In genomic region chr2:74529357-74530238, GRCh38 we compare ENCODE assay signal across 8 cellular contexts. TPM values are rescaled to one million over a fixed set of nuclear protein-coding genes. Genes with fewer than 3 reads are reported as not detected.
DNase-seq lines count a peak whose midpoint lies in the region; ATAC-seq lines count a peak whose summit lies in the region.

Gene AUP1 (minus strand): TSS chr2:74529706. CDS start chr2:74529629, 77 bp downstream.
Gene HTRA2 (plus strand): TSS chr2:74529933. CDS start chr2:74530007, 74 bp downstream.

- DNase-seq in NCI-H748 (lab: John Stamatoyannopoulos, UW; ENCODE audit: unreplicated experiment) = peak; percentile 98
- peak; percentile 81 for DNase-seq in activated CD4-positive, alpha-beta T cell treated with anti-CD3 and anti-CD28 coated beads, Interleukin-2, amount 50 U/mL, for 1 hour
- peak; percentile 99 for DNase-seq in dedifferentiated amniotic fluid mesenchymal stem cell (ENCODE audit: extremely low spot score)
- peak; percentile 100 for DNase-seq in left lobe of liver (ENCODE audit: low spot score)
- peak; percentile 79 for DNase-seq in stimulated activated CD4-positive, alpha-beta T cell treated with anti-CD3 and anti-CD28 coated beads, Interleukin-2, amount 100 ng/mL, for 4 hours (ENCODE audit: low read depth)

- peak within 1 kb of the TSS; percentile 97 for H3K4me3 ChIP-seq in BLaER1

- peaks cover 32% of the 10 kb centered on the region for H4K20me1 ChIP-seq in BLaER1

- peak within 1 kb of the TSS; percentile 98 for H3K4me2 ChIP-seq in BLaER1

- H3K27me3 ChIP-seq in BLaER1 = no peaks in the 10 kb centered on the region

- no peaks in the 10 kb centered on the region for H3K9me3 ChIP-seq in BLaER1

- H3K27ac ChIP-seq in BLaER1 = peak within 1 kb of the TSS; percentile 96

- H3K9ac ChIP-seq in BLaER1 = peak within 1 kb of the TSS; percentile 94

- H3K4me1 ChIP-seq in BLaER1 = peaks cover 42% of the 10 kb centered on the region

- ATAC-seq in GM19328 (IDR thresholded peaks at IDR 0.05; ENCODE audit: unreplicated experiment) = peak; percentile 83
- peak; percentile 77 for ATAC-seq in HG03520 (IDR thresholded peaks at IDR 0.05; ENCODE audit: unreplicated experiment)
- ATAC-seq in left lobe of liver = peak; percentile 93

- H3K36me3 ChIP-seq in BLaER1 = peaks cover 54% of the 10 kb centered on the region

RNA-seq across cellular contexts. Expression of gene AUP1, which starts in this region (rescaled TPM):
- 74.1 TPM for total RNA-seq in left lobe of liver

RNA-seq across cellular contexts. Expression of gene HTRA2, which starts in this region (rescaled TPM):
- 11.7 TPM for total RNA-seq in left lobe of liver

Comparison
In these comparisons a context has a peak if more than half of its experiments do, and no peak if none do; other contexts are left out.
1. Peak in every context shown above with its lines: DNase-seq, ATAC-seq, H3K4me3 ChIP-seq and H3K27ac ChIP-seq.